6 cellular contexts compared by ENCODE assay signal in genomic region chr17:29623283-29623647, GRCh38. TPM values are rescaled to one million over a fixed set of nuclear protein-coding genes. Genes with fewer than 3 reads are reported as not detected.
DNase-seq lines count a peak whose midpoint lies in the region; ATAC-seq and FAIRE-seq lines count a peak whose summit lies in the region.

No MANE protein-coding gene starts in this region.

- DNase-seq in CD4-positive, alpha-beta memory T cell: no peak
- DNase-seq in T-helper 17 cell: no peak
- DNase-seq in medulla oblongata (ENCODE audit: extremely low spot score): peak; percentile 1
- DNase-seq in small intestine: no peak
- DNase-seq in SKM-1 (lab: John Stamatoyannopoulos, UW; ENCODE audit: unreplicated experiment): no peak
- no peak for DNase-seq in kidney glomerular epithelial cell (lab: John Stamatoyannopoulos, UW)

- POLR2A ChIA-PET in CD4-positive, alpha-beta memory T cell (lab: Charles Lee; ENCODE audit: partially characterized antibody): interaction anchor here (1.3 to 1.9 kb wide), 3 partner anchors 138 to 308 kb away, joined by 3 to 7 read pairs (median 4); no protein-coding TSS in a partner anchor

- peaks cover 10 to 36% (median 22%) of the 10 kb centered on the region in 4 donors for H3K4me1 Mint-ChIP-seq in CD4-positive, alpha-beta memory T cell
- peaks cover 30% of the 10 kb centered on the region for H3K4me1 Mint-ChIP-seq in T-helper 17 cell

- intact Hi-C loops in CD4-positive, alpha-beta memory T cell (cut with micrococcal nuclease): no loop called here

- no peaks in the 10 kb centered on the region for H3K27me3 Mint-ChIP-seq in CD4-positive, alpha-beta memory T cell
- H3K27me3 Mint-ChIP-seq in T-helper 17 cell: no peaks in the 10 kb centered on the region

- H3K4me1 ChIP-seq in CD4-positive, alpha-beta memory T cell (ENCODE audit: insufficient read depth, low read length): peaks cover 31% of the 10 kb centered on the region
- H3K4me1 ChIP-seq in small intestine (ENCODE audit: control insufficient read depth in 2 of 2, insufficient read depth in 1 of 2, low read depth in 1 of 2, low read length in 1 of 2): no peaks in the 10 kb centered on the region

- no peaks in the 10 kb centered on the region for H3K9me3 ChIP-seq in CD4-positive, alpha-beta memory T cell (ENCODE audit: control insufficient read depth in 1 of 2, low read length in 2 of 2)
- H3K9me3 ChIP-seq in T-helper 17 cell (ENCODE audit: control insufficient read depth, low read length, poor library complexity, severe bottlenecking): no peaks in the 10 kb centered on the region
- H3K9me3 ChIP-seq in small intestine (ENCODE audit: control insufficient read depth, low read depth): no peaks in the 10 kb centered on the region

- peak overlapping the region in 7 of 8 donors; percentile 72 to 85 (median 80) for H3K4me3 Mint-ChIP-seq in CD4-positive, alpha-beta memory T cell
- H3K4me3 Mint-ChIP-seq in T-helper 17 cell: no peak overlapping the region

- H3K36me3 ChIP-seq in CD4-positive, alpha-beta memory T cell (ENCODE audit: insufficient read depth, low read length): no peaks in the 10 kb centered on the region
- peaks cover 0 to 2% of the 10 kb centered on the region in 2 donors for H3K36me3 ChIP-seq in small intestine (ENCODE audit: control insufficient read depth in 2 of 2, insufficient read depth in 2 of 2, low read length in 2 of 2)

- peaks cover 0 to 5% of the 10 kb centered on the region in 2 donors for H3K36me3 Mint-ChIP-seq in CD4-positive, alpha-beta memory T cell
- no peaks in the 10 kb centered on the region for H3K36me3 Mint-ChIP-seq in T-helper 17 cell (ENCODE audit: low read depth)

- no peak overlapping the region for H3K27ac ChIP-seq in CD4-positive, alpha-beta memory T cell (ENCODE audit: low read depth, low read length)
- no peak overlapping the region for H3K27ac ChIP-seq in small intestine (ENCODE audit: low read depth in 1 of 2, low read length in 1 of 2)

- no peaks in the 10 kb centered on the region for H3K9me3 Mint-ChIP-seq in CD4-positive, alpha-beta memory T cell

- ATAC-seq in T-helper 17 cell: peak; percentile 6

- peak overlapping the region in 6 of 7 donors; percentile 52 to 87 (median 76) for H3K27ac Mint-ChIP-seq in CD4-positive, alpha-beta memory T cell
- H3K27ac Mint-ChIP-seq in T-helper 17 cell: peak overlapping the region; percentile 62

- 39 to 51% (median 46%) methylated on average over 4 of the region's 4 CpGs for WGBS in small intestine, 3 donors

- no peaks in the 10 kb centered on the region for H3K27me3 ChIP-seq in CD4-positive, alpha-beta memory T cell (ENCODE audit: insufficient read depth, low read length)
- no peaks in the 10 kb centered on the region for H3K27me3 ChIP-seq in small intestine (ENCODE audit: control insufficient read depth in 2 of 2, insufficient read depth in 2 of 2, low read length in 2 of 2)

- FAIRE-seq in small intestine (lab: Jason Lieb, UNC): no peak

- H3K4me3 ChIP-seq in CD4-positive, alpha-beta memory T cell (ENCODE audit: low read length in 2 of 2): peak overlapping the region in 1 of 2 donors; percentile 57
- no peak overlapping the region for H3K4me3 ChIP-seq in small intestine (ENCODE audit: low read depth in 1 of 2, low read length in 2 of 2)

- CTCF ChIA-PET in CD4-positive, alpha-beta memory T cell (lab: Charles Lee; ENCODE audit: partially characterized antibody): interaction anchor here (0.8 to 22.5 kb wide), 4 partner anchors 31 to 172 kb away, joined by 3 to 523 read pairs (median 9); partner anchors contain the start of genes ABHD15 and TP53I13

RNA-seq across cellular contexts. Expression of gene CORO6, which starts 0.6 kb away (rescaled TPM):
- 1 to 10 TPM; 1.6 to 2.2 TPM for total RNA-seq in CD4-positive, alpha-beta memory T cell
- not detected for polyA plus RNA-seq in CD4-positive, alpha-beta memory T cell
- 1 to 10 TPM; 1.7 to 2.6 TPM for total RNA-seq in T-helper 17 cell
- polyA plus RNA-seq in small intestine: 1 to 10 TPM in 2 of 3 donors, under 1 TPM in 1; 0.67 to 7.3 (median 1.4) TPM

RNA-seq across cellular contexts. Expression of gene ANKRD13B, which starts 30.3 kb away (rescaled TPM):
- total RNA-seq in CD4-positive, alpha-beta memory T cell: 1 to 10 TPM; 1.3 to 2.3 TPM
- polyA plus RNA-seq in CD4-positive, alpha-beta memory T cell: not detected
- total RNA-seq in T-helper 17 cell: 1 to 10 TPM; 5.9 to 7.9 TPM
- polyA plus RNA-seq in small intestine: 1 to 10 TPM in 2 of 3 donors, not detected in 1; 3.0 to 4.0 TPM

RNA-seq across cellular contexts. Expression of gene GIT1, which starts 33.8 kb away (rescaled TPM):
- total RNA-seq in CD4-positive, alpha-beta memory T cell: 10 to 100 TPM; 78.9 to 82.8 TPM
- polyA plus RNA-seq in CD4-positive, alpha-beta memory T cell: 10 to 100 TPM in 1 of 2 donors, 1 to 10 TPM in 1; 4.2 to 24.9 TPM
- 10 to 100 TPM; 45.4 to 48.3 TPM for total RNA-seq in T-helper 17 cell
- 10 to 100 TPM; 19.7 to 29.0 (median 21.9) TPM for polyA plus RNA-seq in small intestine

RNA-seq across cellular contexts. Expression of gene TP53I13, which starts 54.8 kb away (rescaled TPM):
- total RNA-seq in CD4-positive, alpha-beta memory T cell: 100 to 1,000 TPM; 149 to 158 TPM
- 10 to 100 TPM; 31.5 to 47.5 TPM for polyA plus RNA-seq in CD4-positive, alpha-beta memory T cell
- total RNA-seq in T-helper 17 cell: 10 to 100 TPM; 92.2 to 98.6 TPM
- 100 to 1,000 TPM in 2 of 3 donors, 10 to 100 TPM in 1; 66.4 to 326 (median 304) TPM for polyA plus RNA-seq in small intestine

RNA-seq across cellular contexts. Expression of gene ABHD15, which starts 56.4 kb away (rescaled TPM):
- total RNA-seq in CD4-positive, alpha-beta memory T cell: 10 to 100 TPM; 18.1 to 18.8 TPM
- 10 to 100 TPM in 1 of 2 donors, 1 to 10 TPM in 1; 8.2 to 13.5 TPM for polyA plus RNA-seq in CD4-positive, alpha-beta memory T cell
- 10 to 100 TPM; 14.2 to 15.6 TPM for total RNA-seq in T-helper 17 cell
- 1 to 10 TPM; 6.5 to 9.4 (median 8.7) TPM for polyA plus RNA-seq in small intestine
